8 cellular contexts compared by ENCODE assay signal in the genomic region with DNA sequence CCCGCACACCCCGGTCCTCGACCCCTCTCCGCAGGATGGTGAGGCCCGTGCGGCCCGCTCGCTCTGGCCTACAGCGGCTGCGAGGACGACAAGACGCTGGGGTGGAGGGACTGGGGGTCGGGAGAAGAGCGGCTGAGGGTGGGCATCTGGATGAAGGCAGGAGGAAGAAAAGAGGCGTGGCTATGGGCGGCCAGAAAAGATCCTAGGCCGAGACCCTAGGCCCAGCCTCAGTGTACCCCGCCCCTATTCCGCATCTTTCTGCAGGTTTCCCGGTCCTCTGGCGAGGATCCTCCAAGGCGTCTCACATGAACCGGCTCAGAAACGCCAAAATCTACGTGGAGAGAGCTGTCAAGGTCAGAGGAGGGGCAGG. TPM values are rescaled to one million over a fixed set of nuclear protein-coding genes. Genes with fewer than 3 reads are reported as not detected.
DNase-seq lines count a peak whose midpoint lies in the region; ATAC-seq and TF ChIP-seq lines count a peak whose summit lies in the region.

No MANE protein-coding gene starts in this region.

- no peaks in the 10 kb centered on the region for H3K9me3 Mint-ChIP-seq in naive thymus-derived CD4-positive, alpha-beta T cell

- TF ChIP-seq CTCF in AG04450 (IDR thresholded peaks at IDR 0.05; ENCODE audit: low read depth, low read length) (no peak), LNCaP clone FGC (IDR thresholded peaks at IDR 0.05; ENCODE audit: control insufficient read depth, extremely low read depth, insufficient read depth) (no peak)

- H3K9ac ChIP-seq in duodenal mucosa (ENCODE audit: low read depth in 1 of 2, low read length in 2 of 2), result peak overlapping the region; percentile 70 to 71

- intact Hi-C loops in naive thymus-derived CD4-positive, alpha-beta T cell (cut with micrococcal nuclease), result loop anchor here in 1 of 2 donors (1.0 kb wide), 1 partner anchor 136 kb away; no protein-coding TSS in a partner anchor

- H3K36me3 Mint-ChIP-seq in naive thymus-derived CD4-positive, alpha-beta T cell, result peaks cover 0 to 20% (median 0%) of the 10 kb centered on the region in 5 donors

- peaks cover 31 to 41% (median 38%) of the 10 kb centered on the region in 7 donors for H3K4me1 Mint-ChIP-seq in naive thymus-derived CD4-positive, alpha-beta T cell

- peak overlapping the region; percentile 55 for H3K4me3 ChIP-seq in AG04450 (ENCODE audit: low read depth, low read length)
- peak overlapping the region; percentile 62 for H3K4me3 ChIP-seq in LNCaP clone FGC (ENCODE audit: low read depth, low read length)
- H3K4me3 ChIP-seq in duodenal mucosa (ENCODE audit: low read depth in 1 of 2, low read length in 2 of 2), result peak overlapping the region; percentile 78 to 79
- peak overlapping the region; percentile 76 for H3K4me3 ChIP-seq in naive thymus-derived CD4-positive, alpha-beta T cell (ENCODE audit: low read length)
- H3K4me3 ChIP-seq in SJCRH30, result no peak overlapping the region

- H3K27me3 Mint-ChIP-seq in naive thymus-derived CD4-positive, alpha-beta T cell, result no peaks in the 10 kb centered on the region

- H3K4me1 ChIP-seq in duodenal mucosa (ENCODE audit: control insufficient read depth in 1 of 2, insufficient read depth in 2 of 2, low read length in 2 of 2) (peaks cover 18 to 24% of the 10 kb centered on the region in 2 donors), SJCRH30 (no peaks in the 10 kb centered on the region)
- peaks cover 21 to 28% of the 10 kb centered on the region in 2 donors for H3K4me1 ChIP-seq in naive thymus-derived CD4-positive, alpha-beta T cell (ENCODE audit: control insufficient read depth in 2 of 2, insufficient read depth in 2 of 2, low read length in 2 of 2)

- ATAC-seq in naive thymus-derived CD4-positive, alpha-beta T cell, result no peak
- ATAC-seq in HG03469 (IDR thresholded peaks at IDR 0.05; ENCODE audit: unreplicated experiment), result no peak
- ATAC-seq in GM18858 (IDR thresholded peaks at IDR 0.05; ENCODE audit: unreplicated experiment), result no peak

- H3K9me3 ChIP-seq in AG04450 (ENCODE audit: control insufficient read depth, insufficient read depth, low read length), result no peaks in the 10 kb centered on the region
- no peaks in the 10 kb centered on the region for H3K9me3 ChIP-seq in duodenal mucosa (ENCODE audit: control insufficient read depth in 1 of 2, low read length in 2 of 2)
- no peaks in the 10 kb centered on the region for H3K9me3 ChIP-seq in naive thymus-derived CD4-positive, alpha-beta T cell (ENCODE audit: control insufficient read depth in 2 of 3, low read length in 3 of 3)
- no peaks in the 10 kb centered on the region for H3K9me3 ChIP-seq in SJCRH30 (replicated peaks)

- POLR2A ChIA-PET in AG04450 (lab: Yijun Ruan, JAX), result interaction anchor here (1.2 kb wide), 3 partner anchors 17 to 123 kb away, joined by 3 to 4 read pairs (median 3); a partner anchor contains a TSS
- POLR2A ChIA-PET in naive thymus-derived CD4-positive, alpha-beta T cell (lab: Charles Lee), result interaction anchor here (0.6 to 5.9 kb wide), 6 partner anchors 14 to 432 kb away, joined by 3 to 61 read pairs (median 10); a partner anchor contains a TSS

- CTCF ChIA-PET in AG04450 (lab: Charles Lee), result interaction anchor here (0.6 kb wide), 1 partner anchor 101 kb away, joined by 3 read pairs; no protein-coding TSS in a partner anchor
- CTCF ChIA-PET in naive thymus-derived CD4-positive, alpha-beta T cell (lab: Charles Lee), result no interaction called here

- H3K27ac Mint-ChIP-seq in naive thymus-derived CD4-positive, alpha-beta T cell, result peak overlapping the region; percentile 17 to 93 (median 76)

- no peak for DNase-seq in AG04450 (ENCODE audit: low read depth, low spot score)
- no peak for DNase-seq in LNCaP clone FGC (ENCODE audit: low read depth)
- peak in 1 of 9 donors; percentile 8 for DNase-seq in naive thymus-derived CD4-positive, alpha-beta T cell
- DNase-seq in SJCRH30, result no peak
- no peak for DNase-seq in putamen (ENCODE audit: low spot score)

- H3K27me3 ChIP-seq in AG04450 (ENCODE audit: control insufficient read depth, insufficient read depth, low read length), result no peaks in the 10 kb centered on the region
- H3K27me3 ChIP-seq in duodenal mucosa (ENCODE audit: control insufficient read depth in 1 of 2, insufficient read depth in 2 of 2, low read length in 2 of 2), result no peaks in the 10 kb centered on the region
- H3K27me3 ChIP-seq in naive thymus-derived CD4-positive, alpha-beta T cell (ENCODE audit: control insufficient read depth in 2 of 2, insufficient read depth in 2 of 2, low read length in 2 of 2), result no peaks in the 10 kb centered on the region
- no peaks in the 10 kb centered on the region for H3K27me3 ChIP-seq in SJCRH30

- H3K36me3 ChIP-seq in duodenal mucosa (ENCODE audit: control insufficient read depth in 1 of 2, insufficient read depth in 2 of 2, low read length in 2 of 2), result peaks cover 6 to 22% of the 10 kb centered on the region in 2 donors
- peaks cover 0 to 19% (median 8%) of the 10 kb centered on the region in 3 experiments for H3K36me3 ChIP-seq in naive thymus-derived CD4-positive, alpha-beta T cell (ENCODE audit: control insufficient read depth in 2 of 3, insufficient read depth in 3 of 3, low read length in 3 of 3)
- peaks cover 9% of the 10 kb centered on the region for H3K36me3 ChIP-seq in SJCRH30

- H3K27ac ChIP-seq in AG04450 (ENCODE audit: low read depth, low read length) (no peak overlapping the region), duodenal mucosa (ENCODE audit: low read depth, low read length) (no peak overlapping the region), SJCRH30 (no peak overlapping the region)
- H3K27ac ChIP-seq in naive thymus-derived CD4-positive, alpha-beta T cell (ENCODE audit: low read depth, low read length), result peak overlapping the region; percentile 90

- H3K4me3 Mint-ChIP-seq in naive thymus-derived CD4-positive, alpha-beta T cell, result peak overlapping the region; percentile 70 to 94 (median 84)

RNA-seq across cellular contexts. Expression of a gene that starts 0.3 kb away (rescaled TPM):
- 17.8 and 22.4 TPM in 2 replicates for polyA plus RNA-seq in AG04450 (2011; rRNA removed)
- 15.5 and 22.4 TPM in 2 replicates for polyA minus RNA-seq in AG04450 (2011; rRNA and poly(A)+ RNA removed)
- 100 to 1,000 TPM in 1 of 5 experiments, 10 to 100 TPM in 4; 54.9 to 106 (median 68.0) TPM for total RNA-seq in naive thymus-derived CD4-positive, alpha-beta T cell
- polyA plus RNA-seq in naive thymus-derived CD4-positive, alpha-beta T cell, result 1 to 10 TPM; 2.5 to 3.3 TPM
- 7.0 and 14.9 TPM in 2 replicates for total RNA-seq in SJCRH30 (2014; rRNA removed; shearing (Covaris generic))

RNA-seq across cellular contexts. Expression of a gene that starts 17.5 kb away (rescaled TPM):
- polyA plus RNA-seq in AG04450 (2011; rRNA removed), result 199 and 200 TPM in 2 replicates
- polyA minus RNA-seq in AG04450 (2011; rRNA and poly(A)+ RNA removed), result 181 and 208 TPM in 2 replicates
- 100 to 1,000 TPM; 128 to 273 (median 129) TPM for total RNA-seq in naive thymus-derived CD4-positive, alpha-beta T cell
- polyA plus RNA-seq in naive thymus-derived CD4-positive, alpha-beta T cell, result 100 to 1,000 TPM; 205 to 212 TPM
- 87.4 and 96.9 TPM in 2 replicates for total RNA-seq in SJCRH30 (2014; rRNA removed; shearing (Covaris generic))

RNA-seq across cellular contexts. Expression of a gene that starts 18.1 kb away (rescaled TPM):
- polyA plus RNA-seq in AG04450 (2011; rRNA removed), result 61.8 and 83.7 TPM in 2 replicates
- polyA minus RNA-seq in AG04450 (2011; rRNA and poly(A)+ RNA removed), result 59.2 and 73.6 TPM in 2 replicates
- 10 to 100 TPM; 31.6 to 67.4 (median 36.8) TPM for total RNA-seq in naive thymus-derived CD4-positive, alpha-beta T cell
- 10 to 100 TPM; 44.3 to 69.5 TPM for polyA plus RNA-seq in naive thymus-derived CD4-positive, alpha-beta T cell
- 58.5 and 59.3 TPM in 2 replicates for total RNA-seq in SJCRH30 (2014; rRNA removed; shearing (Covaris generic))

RNA-seq across cellular contexts. Expression of a gene that starts 33.5 kb away (rescaled TPM):
- 29.0 and 34.2 TPM in 2 replicates for polyA plus RNA-seq in AG04450 (2011; rRNA removed)
- 22.7 and 31.5 TPM in 2 replicates for polyA minus RNA-seq in AG04450 (2011; rRNA and poly(A)+ RNA removed)
- 10 to 100 TPM; 17.7 to 61.2 (median 58.0) TPM for total RNA-seq in naive thymus-derived CD4-positive, alpha-beta T cell
- 10 to 100 TPM; 67.3 to 72.6 TPM for polyA plus RNA-seq in naive thymus-derived CD4-positive, alpha-beta T cell
- total RNA-seq in SJCRH30 (2014; rRNA removed; shearing (Covaris generic)), result 30.0 and 34.0 TPM in 2 replicates

RNA-seq across cellular contexts. Expression of a gene that starts 40.6 kb away (rescaled TPM):
- 26.8 and 28.7 TPM in 2 replicates for polyA plus RNA-seq in AG04450 (2011; rRNA removed)
- polyA minus RNA-seq in AG04450 (2011; rRNA and poly(A)+ RNA removed), result 14.6 and 17.7 TPM in 2 replicates
- 10 to 100 TPM in 2 of 5 experiments, 1 to 10 TPM in 3; 2.1 to 36.3 (median 2.5) TPM for total RNA-seq in naive thymus-derived CD4-positive, alpha-beta T cell
- polyA plus RNA-seq in naive thymus-derived CD4-positive, alpha-beta T cell, result 1 to 10 TPM in 1 of 2 donors, under 1 TPM in 1; 0.85 to 2.1 TPM
- total RNA-seq in SJCRH30 (2014; rRNA removed; shearing (Covaris generic)), result 5.8 TPM in 2 replicates
